Comparison of ENCODE assay signal across 9 cellular contexts in genomic region chr6:11459002-11459658, GRCh38.
DNase-seq lines count a peak whose midpoint lies in the region; ATAC-seq lines count a peak whose summit lies in the region.
"Had no signal": no experiment of that assay in that cellular context is flagged by ENCODE, and none has a peak within 500 bp of the region (broad histone marks: within the 10 kb centered on the region; RNA-seq: fewer than 3 reads in every experiment).

No MANE protein-coding gene starts in this region.

- peak overlapping the region; percentile 95 for H3K27ac Mint-ChIP-seq in activated naive CD8-positive, alpha-beta T cell treated with anti-CD3 and anti-CD28 coated beads for 36 hours
- H3K27ac Mint-ChIP-seq in T-helper 2 cell treated with Interferon-gamma antibody and Interleukin-4, amounts not matched to agents 5 μg/mL and 100 μg/mL, for 36 hours = no peak overlapping the region

- DNase-seq in activated naive CD8-positive, alpha-beta T cell treated with anti-CD3 and anti-CD28 coated beads for 36 hours = peak; percentile 18
- no peak for DNase-seq in NCI-H1694 (lab: John Stamatoyannopoulos, UW)
- DNase-seq in NCI-H1694 treated with DMSO at 0.1 percent for 48 hours (lab: John Stamatoyannopoulos, UW) = no peak
- DNase-seq in T-helper 2 cell treated with Interferon-gamma antibody and Interleukin-4, amounts not matched to agents 5 μg/mL and 100 μg/mL, for 36 hours (ENCODE audit: low spot score) = no peak
- no peak for DNase-seq in left lobe of liver (ENCODE audit: low spot score)
- DNase-seq: adrenal gland had no signal

- H3K36me3 Mint-ChIP-seq in activated naive CD8-positive, alpha-beta T cell treated with anti-CD3 and anti-CD28 coated beads for 36 hours = peaks cover 4% of the 10 kb centered on the region
- no peaks in the 10 kb centered on the region for H3K36me3 Mint-ChIP-seq in T-helper 2 cell treated with Interferon-gamma antibody and Interleukin-4, amounts not matched to agents 5 μg/mL and 100 μg/mL, for 36 hours (ENCODE audit: low read depth)

- H3K27me3 Mint-ChIP-seq in activated naive CD8-positive, alpha-beta T cell treated with anti-CD3 and anti-CD28 coated beads for 36 hours = peaks cover 3% of the 10 kb centered on the region
- peaks cover 3% of the 10 kb centered on the region for H3K27me3 Mint-ChIP-seq in T-helper 2 cell treated with Interferon-gamma antibody and Interleukin-4, amounts not matched to agents 5 μg/mL and 100 μg/mL, for 36 hours (ENCODE audit: low read depth)

- H3K9me3 Mint-ChIP-seq in activated naive CD8-positive, alpha-beta T cell treated with anti-CD3 and anti-CD28 coated beads for 36 hours = peaks cover 10% of the 10 kb centered on the region
- peaks cover 7% of the 10 kb centered on the region for H3K9me3 Mint-ChIP-seq in T-helper 2 cell treated with Interferon-gamma antibody and Interleukin-4, amounts not matched to agents 5 μg/mL and 100 μg/mL, for 36 hours

- peak overlapping the region; percentile 3 for H3K4me3 Mint-ChIP-seq in activated naive CD8-positive, alpha-beta T cell treated with anti-CD3 and anti-CD28 coated beads for 36 hours
- no peak overlapping the region for H3K4me3 Mint-ChIP-seq in T-helper 2 cell treated with Interferon-gamma antibody and Interleukin-4, amounts not matched to agents 5 μg/mL and 100 μg/mL, for 36 hours

- peaks cover 29% of the 10 kb centered on the region for H3K4me1 Mint-ChIP-seq in activated naive CD8-positive, alpha-beta T cell treated with anti-CD3 and anti-CD28 coated beads for 36 hours
- peaks cover 17% of the 10 kb centered on the region for H3K4me1 Mint-ChIP-seq in T-helper 2 cell treated with Interferon-gamma antibody and Interleukin-4, amounts not matched to agents 5 μg/mL and 100 μg/mL, for 36 hours (ENCODE audit: low read depth)

- ATAC-seq in GM18511 (IDR thresholded peaks at IDR 0.05; ENCODE audit: unreplicated experiment) = peak; percentile 72
- peak; percentile 48 for ATAC-seq in GM19455 (IDR thresholded peaks at IDR 0.05; ENCODE audit: unreplicated experiment)
- ATAC-seq in HG03103 (IDR thresholded peaks at IDR 0.05; ENCODE audit: low read depth, unreplicated experiment) = peak; percentile 49
- no peak for ATAC-seq in left lobe of liver
